ENCODE assay signal across 8 cellular contexts in genomic region chr12:64451687-64452558, GRCh38. TPM values are rescaled to one million over a fixed set of nuclear protein-coding genes. Genes with fewer than 3 reads are reported as not detected.
DNase-seq lines count a peak whose midpoint lies in the region; ATAC-seq and TF ChIP-seq lines count a peak whose summit lies in the region.

Gene TBK1 (plus strand): TSS chr12:64452120. CDS start chr12:64455871, 3,751 bp downstream.

- H3K4me3 ChIP-seq in effector memory CD4-positive, alpha-beta T cell (ENCODE audit: insufficient read depth, low read depth, low read length, poor library complexity, severe bottlenecking) = peak within 1 kb of the TSS; percentile 94

- no peak for TF ChIP-seq CTCF in CD14-positive monocyte (IDR thresholded peaks at IDR 0.05)
- no peak for TF ChIP-seq CTCF in activated CD8-positive, alpha-beta T cell treated with anti-CD3 and anti-CD28 coated beads for 36 hours (IDR thresholded peaks at IDR 0.05)

- H3K4me3 Mint-ChIP-seq in CD14-positive monocyte (peak within 1 kb of the TSS; percentile 91 to 96), memory B cell (peak within 1 kb of the TSS; percentile 95)
- peak within 1 kb of the TSS; percentile 93 for H3K4me3 Mint-ChIP-seq in activated CD8-positive, alpha-beta T cell treated with anti-CD3 and anti-CD28 coated beads for 36 hours

- CTCF ChIA-PET in activated CD8-positive, alpha-beta T cell treated with anti-CD3 and anti-CD28 coated beads for 36 hours (lab: Charles Lee) = no interaction called here

- H3K36me3 Mint-ChIP-seq in CD14-positive monocyte (peaks cover 19 to 24% of the 10 kb centered on the region in 2 donors), memory B cell (peaks cover 4% of the 10 kb centered on the region)
- peaks cover 30% of the 10 kb centered on the region for H3K36me3 Mint-ChIP-seq in activated CD8-positive, alpha-beta T cell treated with anti-CD3 and anti-CD28 coated beads for 36 hours (ENCODE audit: low read depth)

- POLR2A ChIA-PET in activated CD8-positive, alpha-beta T cell treated with anti-CD3 and anti-CD28 coated beads for 36 hours (lab: Charles Lee) = interaction anchor here (1.1 kb wide), 1 partner anchor 39 kb away, joined by 3 read pairs; no protein-coding TSS in a partner anchor

- H3K9me3 Mint-ChIP-seq in CD14-positive monocyte = no peaks in the 10 kb centered on the region
- no peaks in the 10 kb centered on the region for H3K9me3 Mint-ChIP-seq in activated CD8-positive, alpha-beta T cell treated with anti-CD3 and anti-CD28 coated beads for 36 hours
- no peaks in the 10 kb centered on the region for H3K9me3 Mint-ChIP-seq in memory B cell

- H3K4me1 ChIP-seq in effector memory CD4-positive, alpha-beta T cell (ENCODE audit: control insufficient read depth, insufficient read depth, low read length, poor library complexity, severe bottlenecking) = peaks cover 23% of the 10 kb centered on the region

- DNase-seq in CD14-positive monocyte (ENCODE audit: low spot score) (peak; percentile 88), GM19240 (ENCODE audit: insufficient read length, low spot score) (peak; percentile 76), NCI-H774 (lab: John Stamatoyannopoulos, UW) (peak; percentile 92), memory B cell (ENCODE audit: low spot score in 2 of 2) (peak; percentile 50 to 76)
- DNase-seq in activated CD8-positive, alpha-beta T cell treated with anti-CD3 and anti-CD28 coated beads for 36 hours = peak; percentile 67
- peak; percentile 36 to 66 (median 41) for DNase-seq in effector memory CD4-positive, alpha-beta T cell
- peak; percentile 59 for DNase-seq in stimulated activated CD8-positive, alpha-beta memory T cell treated with anti-CD3 and anti-CD28 coated beads, Interleukin-12 subunit alpha, Interleukin-12 subunit beta, amount 100 ng/mL, for 4 hours (ENCODE audit: low read depth)

- peak; percentile 75 for ATAC-seq in HG03457 (IDR thresholded peaks at IDR 0.05; ENCODE audit: unreplicated experiment)
- peak; percentile 75 for ATAC-seq in activated CD8-positive, alpha-beta T cell treated with anti-CD3 and anti-CD28 coated beads for 36 hours
- ATAC-seq in memory B cell (ENCODE audit: low read depth) = peak; percentile 75

- H3K36me3 ChIP-seq in effector memory CD4-positive, alpha-beta T cell (ENCODE audit: control insufficient read depth, insufficient read depth, low read length) = no peaks in the 10 kb centered on the region

- H3K27ac Mint-ChIP-seq in CD14-positive monocyte (peak within 1 kb of the TSS; percentile 94 to 97 (median 96)), memory B cell (peak within 1 kb of the TSS; percentile 92)
- H3K27ac Mint-ChIP-seq in activated CD8-positive, alpha-beta T cell treated with anti-CD3 and anti-CD28 coated beads for 36 hours = peak within 1 kb of the TSS; percentile 93

- H3K9me3 ChIP-seq in effector memory CD4-positive, alpha-beta T cell (ENCODE audit: control insufficient read depth, low read length) = no peaks in the 10 kb centered on the region

- intact Hi-C loops in CD14-positive monocyte (cut with micrococcal nuclease) = loop anchor here (5.0 to 10.0 kb wide), 3 partner anchors 47 to 173 kb away; partner anchors contain the start of gene XPOT (in 2 of the 2)
- intact Hi-C loops in activated CD8-positive, alpha-beta T cell treated with anti-CD3 and anti-CD28 coated beads for 36 hours (cut with micrococcal nuclease) = no loop called here

- peak within 1 kb of the TSS; percentile 91 for H3K27ac ChIP-seq in effector memory CD4-positive, alpha-beta T cell (ENCODE audit: insufficient read depth, low read length, poor library complexity, severe bottlenecking)

- H3K4me1 Mint-ChIP-seq in CD14-positive monocyte = peaks cover 24% of the 10 kb centered on the region
- peaks cover 37% of the 10 kb centered on the region for H3K4me1 Mint-ChIP-seq in activated CD8-positive, alpha-beta T cell treated with anti-CD3 and anti-CD28 coated beads for 36 hours (ENCODE audit: low read depth)
- H3K4me1 Mint-ChIP-seq in memory B cell = peaks cover 26% of the 10 kb centered on the region

- H3K27me3 ChIP-seq in effector memory CD4-positive, alpha-beta T cell (replicated peaks; ENCODE audit: control insufficient read depth, insufficient read depth, low read length, poor library complexity, severe bottlenecking) = no peaks in the 10 kb centered on the region

- H3K27me3 Mint-ChIP-seq in CD14-positive monocyte (ENCODE audit: low read depth in 3 of 3) (no peaks in the 10 kb centered on the region), memory B cell (no peaks in the 10 kb centered on the region)
- no peaks in the 10 kb centered on the region for H3K27me3 Mint-ChIP-seq in activated CD8-positive, alpha-beta T cell treated with anti-CD3 and anti-CD28 coated beads for 36 hours

RNA-seq across cellular contexts. Expression of gene TBK1, which starts in this region (rescaled TPM):
- 10 to 100 TPM; 15.5 to 24.7 TPM for polyA plus RNA-seq in CD14-positive monocyte
- total RNA-seq in activated CD8-positive, alpha-beta T cell treated with anti-CD3 and anti-CD28 coated beads for 36 hours = 10 to 100 TPM; 14.0 to 15.5 TPM

Comparison
In these comparisons a context has a peak if more than half of its experiments do, and no peak if none do; other contexts are left out.
1. Peak in every context shown above with its lines: DNase-seq, ATAC-seq, H3K4me3 ChIP-seq and H3K27ac ChIP-seq.
2. DNase-seq: peak in every context shown above with its lines; median percentile 92 in NCI-H774; 88 in CD14-positive monocyte; 76 in GM19240; 67 in activated CD8-positive, alpha-beta T cell treated with anti-CD3 and anti-CD28 coated beads for 36 hours; 63 in memory B cell; 59 in stimulated activated CD8-positive, alpha-beta memory T cell treated with anti-CD3 and anti-CD28 coated beads, Interleukin-12 subunit alpha, Interleukin-12 subunit beta, amount 100 ng/mL, for 4 hours; 41 in effector memory CD4-positive, alpha-beta T cell.